In the genomic region with DNA sequence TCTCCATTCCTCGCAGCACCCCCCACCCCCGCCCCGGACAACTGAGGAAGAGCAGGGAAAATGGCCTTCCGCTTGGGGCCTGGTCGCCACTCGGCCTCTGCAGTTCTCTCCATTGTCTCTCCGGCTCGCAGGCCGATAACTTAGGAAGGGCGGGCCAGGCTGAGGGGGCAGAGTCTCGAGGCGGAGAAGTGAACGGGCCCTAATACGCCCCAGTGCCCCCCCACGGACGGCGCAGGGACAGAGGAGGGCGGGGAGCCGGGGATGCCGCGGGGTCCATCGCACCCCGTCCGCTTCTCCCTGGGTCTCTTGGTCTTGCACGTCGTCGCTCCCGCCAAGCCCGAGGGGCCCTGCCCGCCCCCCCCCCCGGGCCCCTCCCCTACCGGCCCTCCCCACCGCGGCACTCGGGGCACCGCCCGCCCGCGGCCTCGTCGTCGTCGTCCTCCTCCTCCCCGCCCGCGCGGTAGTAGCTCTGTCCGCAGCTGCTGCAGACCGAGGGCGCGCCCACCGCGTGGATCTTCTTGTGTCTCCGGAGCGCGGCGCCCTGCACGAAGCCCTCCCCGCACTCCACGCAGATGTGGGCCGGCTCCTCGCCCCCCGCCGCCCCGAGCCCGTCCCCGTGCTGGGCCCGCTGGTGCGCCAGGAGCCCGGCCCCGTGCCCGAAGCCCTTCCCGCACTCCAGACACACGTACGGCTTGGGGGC, we compare ENCODE assay signal across 1 cellular context.
TF ChIP-seq lines count a peak whose summit lies in the region.

No MANE protein-coding gene starts in this region.

TF ChIP-seq in GM23338, 12 proteins besides CTCF, POLR2A, EP300 and RAD21 (continued from another document):
- no peak for TF ChIP-seq ZNF462 (CRISPR knock-in tag; IDR thresholded peaks at IDR 0.05)
- no peak for TF ChIP-seq EZH2 (IDR thresholded peaks at IDR 0.05; ENCODE audit: low read depth, unreplicated experiment)
- no peak for TF ChIP-seq CREB1 (CRISPR knock-in tag; IDR thresholded peaks at IDR 0.05; ENCODE audit: low read depth)
- no peak for TF ChIP-seq ZNF114 (CRISPR knock-in tag; IDR thresholded peaks at IDR 0.05)
- no peak for TF ChIP-seq JUNB (IDR thresholded peaks at IDR 0.05; ENCODE audit: unreplicated experiment)
- TF ChIP-seq EZH2phosphoT487 (IDR thresholded peaks at IDR 0.05; ENCODE audit: unreplicated experiment), result no peak
